ENCODE assay signal across 2 cellular contexts in genomic region chr10:21518629-21519321, GRCh38.
TF ChIP-seq lines count a peak whose summit lies in the region.

No MANE protein-coding gene starts in this region.

TF ChIP-seq in endothelial cell of umbilical vein, 7 proteins besides CTCF, POLR2A, EP300 and RAD21 (continued from another document):
- TF ChIP-seq GATA2 (IDR thresholded peaks at IDR 0.05; ENCODE audit: insufficient read depth, insufficient read length, low read depth, low read length) = no peak
- TF ChIP-seq POLR2AphosphoS5 (IDR thresholded peaks at IDR 0.05; ENCODE audit: insufficient read depth, low read depth, low read length) = no peak
- TF ChIP-seq FOS (IDR thresholded peaks at IDR 0.05; ENCODE audit: borderline replicate concordance, insufficient read depth, low read length) = no peak
- no peak for TF ChIP-seq EZH2 (IDR thresholded peaks at IDR 0.05; ENCODE audit: borderline replicate concordance, low read depth, low read length, severe bottlenecking)
- no peak for TF ChIP-seq MAX (IDR thresholded peaks at IDR 0.05; ENCODE audit: insufficient read depth, insufficient read length)
- no peak for TF ChIP-seq MYC (IDR thresholded peaks at IDR 0.05; ENCODE audit: low read depth, low read length)

TF ChIP-seq in neural cell, 6 proteins besides CTCF, POLR2A, EP300 and RAD21 (continued from another document):
- TF ChIP-seq EZH2 (IDR thresholded peaks at IDR 0.05; ENCODE audit: borderline replicate concordance, insufficient read depth, low read length, poor library complexity, severe bottlenecking) = no peak
- TF ChIP-seq REST (IDR thresholded peaks at IDR 0.05; ENCODE audit: borderline replicate concordance) = peak; percentile 38
- TF ChIP-seq TAF1 (IDR thresholded peaks at IDR 0.05; ENCODE audit: low read depth) = no peak
- TF ChIP-seq MXI1 (conservative IDR thresholded peaks at IDR 0.05; ENCODE audit: poor library complexity, severe bottlenecking) = no peak
- TF ChIP-seq SMC3 (conservative IDR thresholded peaks at IDR 0.05; ENCODE audit: poor library complexity) = no peak
